ENCODE assay signal across 8 cellular contexts in genomic region chr10:44935201-44935960, GRCh38. TPM values are rescaled to one million over a fixed set of nuclear protein-coding genes. Genes with fewer than 3 reads are reported as not detected.
DNase-seq lines count a peak whose midpoint lies in the region; ATAC-seq, FAIRE-seq and TF ChIP-seq lines count a peak whose summit lies in the region.

No MANE protein-coding gene starts in this region.

- H3K27me3 Mint-ChIP-seq in activated T-cell treated with anti-CD3 and anti-CD28 coated beads, Interleukin-2, amount 50 U/mL, for 72 hours (ENCODE audit: low read depth): no peaks in the 10 kb centered on the region

- no peak for TF ChIP-seq CTCF in coronary artery (IDR thresholded peaks at IDR 0.05)
- peak; percentile 50 for TF ChIP-seq CTCF in HepG2 (CRISPR knock-in tag; IDR thresholded peaks at IDR 0.05)

- no peaks in the 10 kb centered on the region for H3K36me3 Mint-ChIP-seq in activated T-cell treated with anti-CD3 and anti-CD28 coated beads, Interleukin-2, amount 50 U/mL, for 72 hours (ENCODE audit: insufficient read depth in 2 of 2)

- WGBS in HepG2 (ENCODE audit: low lambda C conversion rate): 45% methylated on average over 7 of the region's 9 CpGs

- H3K9me3 Mint-ChIP-seq in activated T-cell treated with anti-CD3 and anti-CD28 coated beads, Interleukin-2, amount 50 U/mL, for 72 hours: peaks cover 0 to 1% of the 10 kb centered on the region in 2 donors

- peak overlapping the region; percentile 25; the same call in 1 of the 2 replicates for H3K9ac ChIP-seq in HepG2 (ENCODE audit: insufficient read depth, low read depth, low read length)
- no peak overlapping the region for H3K9ac ChIP-seq in Karpas-422 (ENCODE audit: low read length)

- POLR2A ChIA-PET in HepG2 (lab: Yijun Ruan, JAX): interaction anchor here (0.7 to 7.1 kb wide), 8 partner anchors 9 to 60 kb away, joined by 3 to 215 read pairs (median 6); partner anchors contain the start of genes DEPP1 and RASSF4

- H3K4me1 ChIP-seq in HepG2 (ENCODE audit: insufficient read depth, low read length) (peaks cover 88% of the 10 kb centered on the region), Karpas-422 (ENCODE audit: low read length) (peaks cover 20% of the 10 kb centered on the region)

- in situ Hi-C loops in HepG2 (cut with HindIII; ENCODE audit: extremely low pct_ligation_motif_present, low pct_unique_long_range_greater_than_20kb): no loop called here

- ATAC-seq in HepG2 (peak; percentile 84), GM18868 (IDR thresholded peaks at IDR 0.05; ENCODE audit: unreplicated experiment) (no peak)
- ATAC-seq in activated T-cell treated with anti-CD3 and anti-CD28 coated beads, Interleukin-2, amount 50 U/mL, for 72 hours (replicated peaks in 1 of 2): no peak

- H3K36me3 ChIP-seq in HepG2 (replicated peaks in 1 of 2; ENCODE audit: control insufficient read depth in 1 of 2, insufficient read depth in 2 of 2, low read length in 2 of 2) (no peaks in the 10 kb centered on the region), Karpas-422 (ENCODE audit: insufficient read depth, low read length) (no peaks in the 10 kb centered on the region)

- H3K9me2 ChIP-seq in Karpas-422 (replicated peaks; ENCODE audit: insufficient read depth, low read length): no peaks in the 10 kb centered on the region

- TF ChIP-seq EP300 in HepG2 (IDR thresholded peaks at IDR 0.05; ENCODE audit: low read depth in 2 of 2, low read length in 2 of 2): peak in 1 of 2 experiments; percentile 61; a peak in 1 of 4 replicates
- 0 out of 2 replicates have a peak, but pooled peaks have one; percentile 40 for TF ChIP-seq EP300 in HepG2 (CRISPR knock-in tag; IDR thresholded peaks at IDR 0.05; ENCODE audit: borderline replicate concordance)

- peak; percentile 97 for FAIRE-seq in HepG2 (lab: Jason Lieb, UNC)

- DNase-seq in LHCN-M2 (ENCODE audit: low read depth): peak; percentile 74
- peak; percentile 81 for DNase-seq in coronary artery (ENCODE audit: low spot score)
- peak; percentile 94 for DNase-seq in HepG2 (ENCODE audit: low spot score)
- DNase-seq in superior temporal gyrus (ENCODE audit: extremely low spot score): peak; percentile 81
- no peak for DNase-seq in GM19238 (ENCODE audit: insufficient read length, low spot score)
- no peak for DNase-seq in Karpas-422
- DNase-seq in activated T-cell treated with anti-CD3 and anti-CD28 coated beads, Interleukin-2, amount 50 U/mL, for 72 hours: no peak

- H3K4me3 ChIP-seq in coronary artery: no peak overlapping the region
- H3K4me3 ChIP-seq in HepG2 (replicated peaks in 1 of 3; ENCODE audit: insufficient read depth in 1 of 3, low read depth in 2 of 3, low read length in 3 of 3): peak overlapping the region in 1 of 3 experiments; percentile 4; a peak in 1 of 6 replicates
- no peak overlapping the region for H3K4me3 ChIP-seq in Karpas-422 (ENCODE audit: low read length)

- no peak overlapping the region for H3K27ac Mint-ChIP-seq in activated T-cell treated with anti-CD3 and anti-CD28 coated beads, Interleukin-2, amount 50 U/mL, for 72 hours

- H4K20me1 ChIP-seq in HepG2 (ENCODE audit: insufficient read depth, low read length) (no peaks in the 10 kb centered on the region), Karpas-422 (ENCODE audit: insufficient read depth, low read depth, low read length) (no peaks in the 10 kb centered on the region)

- no peak; the same call in 1 of the 2 replicates for TF ChIP-seq RAD21 in HepG2 (CRISPR knock-in tag; IDR thresholded peaks at IDR 0.05)

- peaks cover 6% of the 10 kb centered on the region for H3K4me1 Mint-ChIP-seq in activated T-cell treated with anti-CD3 and anti-CD28 coated beads, Interleukin-2, amount 50 U/mL, for 72 hours (ENCODE audit: low read depth)

- TF ChIP-seq POLR2A in HepG2 (IDR thresholded peaks at IDR 0.05; ENCODE audit: insufficient read depth in 1 of 2, low read depth in 2 of 2, low read length in 2 of 2): no peak; a peak in 1 of 4 replicates

- CTCF ChIA-PET in HepG2 (lab: Yijun Ruan, JAX; ENCODE audit: low intra/inter-chr PET ratio, low total read pairs): interaction anchor here (0.9 to 1.0 kb wide), 2 partner anchors 29 to 40 kb away, joined by 3 to 8 read pairs; no protein-coding TSS in a partner anchor

- H3K27ac ChIP-seq in coronary artery (peak overlapping the region; percentile 58 to 81), HepG2 (ENCODE audit: extremely low read length, insufficient read depth, low read length) (peak overlapping the region; percentile 51), Karpas-422 (ENCODE audit: low read length) (no peak overlapping the region)

- H3K4me2 ChIP-seq in HepG2 (ENCODE audit: low read depth, low read length): peak overlapping the region; percentile 33; the same call in 1 of the 2 replicates
- H3K4me2 ChIP-seq in Karpas-422 (ENCODE audit: low read depth, low read length, poor library complexity, severe bottlenecking): no peak overlapping the region

- H3K79me2 ChIP-seq in HepG2 (ENCODE audit: insufficient read depth, low read length): no peaks in the 10 kb centered on the region
- no peaks in the 10 kb centered on the region for H3K79me2 ChIP-seq in Karpas-422 (ENCODE audit: low read length)

- H3K9me3 ChIP-seq in HepG2 (ENCODE audit: low read length): no peaks in the 10 kb centered on the region
- no peaks in the 10 kb centered on the region for H3K9me3 ChIP-seq in Karpas-422 (ENCODE audit: low read length)

- no peak overlapping the region for H3K4me3 Mint-ChIP-seq in activated T-cell treated with anti-CD3 and anti-CD28 coated beads, Interleukin-2, amount 50 U/mL, for 72 hours

- intact Hi-C loops in HepG2 (cut with micrococcal nuclease; ENCODE audit: unreplicated experiment): loop anchor here (1.0 kb wide), 2 partner anchors 24 to 29 kb away; partner anchors contain the start of gene RASSF4

- H3K27me3 ChIP-seq in HepG2 (ENCODE audit: control insufficient read depth in 1 of 2, insufficient read depth in 2 of 2, low read length in 2 of 2) (no peaks in the 10 kb centered on the region), Karpas-422 (ENCODE audit: low read length) (no peaks in the 10 kb centered on the region)

- no peak overlapping the region for H2AFZ ChIP-seq in HepG2 (ENCODE audit: low read length)
- no peak overlapping the region for H2AFZ ChIP-seq in Karpas-422 (ENCODE audit: low read length)

- no TSS peak for BruUV-seq in HepG2 (replicated peaks; lab: Mats Ljungman, UMichigan)

RNA-seq across cellular contexts. Expression of gene RASSF4, which starts 24.2 kb away (rescaled TPM):
- 16.9 and 29.5 TPM in 2 replicates for total RNA-seq in LHCN-M2 (2014; rRNA removed)
- 14.2 TPM for polyA plus RNA-seq in LHCN-M2 (2012)
- total RNA-seq in HepG2 (2016; rRNA removed; fragmentation: Illumina TruSeq; extraction: Trizol): 49.9 and 51.7 TPM in 2 replicates
- 22.4 and 22.8 TPM in 2 replicates for total RNA-seq in HepG2 (2016; cell fraction: cytosol; rRNA removed; fragmentation: Illumina TruSeq; extraction: Trizol; ENCODE audit: low read depth)
- 49.9 and 50.1 TPM in 2 replicates for total RNA-seq in HepG2 (2016; cell fraction: insoluble cytoplasmic fraction; rRNA removed; fragmentation: Illumina TruSeq; extraction: Trizol)
- 39.2 and 45.6 TPM in 2 replicates for total RNA-seq in HepG2 (2016; cell fraction: membrane; rRNA removed; fragmentation: Illumina TruSeq; extraction: Trizol)
- 52.1 and 54.6 TPM in 2 replicates for total RNA-seq in HepG2 (2016; cell fraction: nucleus; rRNA removed; fragmentation: Illumina TruSeq; extraction: Trizol)
- 34.0 and 39.7 TPM in 2 replicates for polyA plus RNA-seq in HepG2 (2011; rRNA removed)
- polyA plus RNA-seq in HepG2 (2011; cell fraction: cytosol; rRNA removed): 20.4 and 25.8 TPM in 2 replicates
- 140 TPM in 2 replicates for polyA plus RNA-seq in HepG2 (2011; cell fraction: nucleus; rRNA removed)
- 25.0 and 26.7 TPM in 2 replicates for polyA plus RNA-seq in HepG2 (2012)
- polyA plus RNA-seq in HepG2 (2016; cell fraction: cytosol; fragmentation: Illumina TruSeq; extraction: Trizol; ENCODE audit: low read depth): 18.5 and 22.5 TPM in 2 replicates
- 53.5 and 57.9 TPM in 2 replicates for polyA plus RNA-seq in HepG2 (2016; cell fraction: insoluble cytoplasmic fraction; fragmentation: Illumina TruSeq; extraction: Trizol; ENCODE audit: low read depth)
- polyA plus RNA-seq in HepG2 (2016; cell fraction: membrane; fragmentation: Illumina TruSeq; extraction: Trizol; ENCODE audit: low read depth): 31.2 and 31.3 TPM in 2 replicates
- 84.5 and 98.6 TPM in 2 replicates for polyA plus RNA-seq in HepG2 (2016; cell fraction: nucleus; fragmentation: Illumina TruSeq; extraction: Trizol; ENCODE audit: insufficient read depth, low read depth)
- 0.12 and 67.0 TPM in 2 replicates for polyA minus RNA-seq in HepG2 (2011; rRNA and poly(A)+ RNA removed; ENCODE audit: low replicate concordance)
- polyA minus RNA-seq in HepG2 (2011; cell fraction: cytosol; rRNA and poly(A)+ RNA removed): 13.4 and 16.0 TPM in 2 replicates
- polyA minus RNA-seq in HepG2 (2011; cell fraction: nucleus; rRNA and poly(A)+ RNA removed): 74.3 and 88.9 TPM in 2 replicates
- 3.6 and 7.1 TPM in 2 replicates for total RNA-seq in Karpas-422 (2014; rRNA removed; shearing (Covaris generic); ENCODE audit: low replicate concordance)
- 1 to 10 TPM; 2.6 to 2.8 TPM for total RNA-seq in activated T-cell treated with anti-CD3 and anti-CD28 coated beads, Interleukin-2, amount 50 U/mL, for 72 hours

RNA-seq across cellular contexts. Expression of gene TMEM72, which starts 24.2 kb away (rescaled TPM):
- total RNA-seq in LHCN-M2 (2014; rRNA removed) (not detected in 2 replicates), HepG2 (2016; rRNA removed; fragmentation: Illumina TruSeq; extraction: Trizol) (0.04 TPM in 1 of 2 replicates, not detected in the other)
- polyA plus RNA-seq in LHCN-M2 (2012): not detected
- 0.09 TPM in 1 of 2 replicates, not detected in the other for total RNA-seq in HepG2 (2016; cell fraction: cytosol; rRNA removed; fragmentation: Illumina TruSeq; extraction: Trizol; ENCODE audit: low read depth)
- 0.04 TPM in 1 of 2 replicates, not detected in the other for total RNA-seq in HepG2 (2016; cell fraction: insoluble cytoplasmic fraction; rRNA removed; fragmentation: Illumina TruSeq; extraction: Trizol)
- 0.12 TPM in 1 of 2 replicates, not detected in the other for total RNA-seq in HepG2 (2016; cell fraction: membrane; rRNA removed; fragmentation: Illumina TruSeq; extraction: Trizol)
- 0.16 and 0.19 TPM in 2 replicates for total RNA-seq in HepG2 (2016; cell fraction: nucleus; rRNA removed; fragmentation: Illumina TruSeq; extraction: Trizol)
- not detected in 2 replicates for polyA plus RNA-seq in HepG2 (2011; rRNA removed)
- polyA plus RNA-seq in HepG2 (2011; cell fraction: cytosol; rRNA removed): not detected in 2 replicates
- not detected in 2 replicates for polyA plus RNA-seq in HepG2 (2011; cell fraction: nucleus; rRNA removed)
- not detected in 2 replicates for polyA plus RNA-seq in HepG2 (2012)
- polyA plus RNA-seq in HepG2 (2016; cell fraction: cytosol; fragmentation: Illumina TruSeq; extraction: Trizol; ENCODE audit: low read depth): not detected in 2 replicates
- polyA plus RNA-seq in HepG2 (2016; cell fraction: insoluble cytoplasmic fraction; fragmentation: Illumina TruSeq; extraction: Trizol; ENCODE audit: low read depth): not detected in 2 replicates
- polyA plus RNA-seq in HepG2 (2016; cell fraction: membrane; fragmentation: Illumina TruSeq; extraction: Trizol; ENCODE audit: low read depth): not detected in 2 replicates
- not detected in 2 replicates for polyA plus RNA-seq in HepG2 (2016; cell fraction: nucleus; fragmentation: Illumina TruSeq; extraction: Trizol; ENCODE audit: insufficient read depth, low read depth)
- polyA minus RNA-seq in HepG2 (2011; rRNA and poly(A)+ RNA removed; ENCODE audit: low replicate concordance): not detected in 2 replicates
- not detected in 2 replicates for polyA minus RNA-seq in HepG2 (2011; cell fraction: cytosol; rRNA and poly(A)+ RNA removed)
- polyA minus RNA-seq in HepG2 (2011; cell fraction: nucleus; rRNA and poly(A)+ RNA removed): 0.13 and 0.25 TPM in 2 replicates
- total RNA-seq in Karpas-422 (2014; rRNA removed; shearing (Covaris generic); ENCODE audit: low replicate concordance): not detected in 2 replicates
- not detected for total RNA-seq in activated T-cell treated with anti-CD3 and anti-CD28 coated beads, Interleukin-2, amount 50 U/mL, for 72 hours

RNA-seq across cellular contexts. Expression of gene DEPP1, which starts 43.2 kb away (rescaled TPM):
- total RNA-seq in LHCN-M2 (2014; rRNA removed) (4.6 and 10.0 TPM in 2 replicates), HepG2 (2016; rRNA removed; fragmentation: Illumina TruSeq; extraction: Trizol) (11.2 and 14.8 TPM in 2 replicates)
- 11.8 TPM for polyA plus RNA-seq in LHCN-M2 (2012)
- 3.0 and 5.0 TPM in 2 replicates for total RNA-seq in HepG2 (2016; cell fraction: cytosol; rRNA removed; fragmentation: Illumina TruSeq; extraction: Trizol; ENCODE audit: low read depth)
- 9.0 and 15.3 TPM in 2 replicates for total RNA-seq in HepG2 (2016; cell fraction: insoluble cytoplasmic fraction; rRNA removed; fragmentation: Illumina TruSeq; extraction: Trizol)
- total RNA-seq in HepG2 (2016; cell fraction: membrane; rRNA removed; fragmentation: Illumina TruSeq; extraction: Trizol): 9.0 and 9.3 TPM in 2 replicates
- 15.1 and 16.0 TPM in 2 replicates for total RNA-seq in HepG2 (2016; cell fraction: nucleus; rRNA removed; fragmentation: Illumina TruSeq; extraction: Trizol)
- polyA plus RNA-seq in HepG2 (2011; rRNA removed): 270 and 338 TPM in 2 replicates
- polyA plus RNA-seq in HepG2 (2011; cell fraction: cytosol; rRNA removed): 261 and 317 TPM in 2 replicates
- polyA plus RNA-seq in HepG2 (2011; cell fraction: nucleus; rRNA removed): 103 and 135 TPM in 2 replicates
- 132 and 232 TPM in 2 replicates for polyA plus RNA-seq in HepG2 (2012)
- 2.0 and 2.5 TPM in 2 replicates for polyA plus RNA-seq in HepG2 (2016; cell fraction: cytosol; fragmentation: Illumina TruSeq; extraction: Trizol; ENCODE audit: low read depth)
- polyA plus RNA-seq in HepG2 (2016; cell fraction: insoluble cytoplasmic fraction; fragmentation: Illumina TruSeq; extraction: Trizol; ENCODE audit: low read depth): 9.3 and 11.2 TPM in 2 replicates
- 3.6 and 5.2 TPM in 2 replicates for polyA plus RNA-seq in HepG2 (2016; cell fraction: membrane; fragmentation: Illumina TruSeq; extraction: Trizol; ENCODE audit: low read depth)
- 13.4 and 15.5 TPM in 2 replicates for polyA plus RNA-seq in HepG2 (2016; cell fraction: nucleus; fragmentation: Illumina TruSeq; extraction: Trizol; ENCODE audit: insufficient read depth, low read depth)
- 1.8 and 739 TPM in 2 replicates for polyA minus RNA-seq in HepG2 (2011; rRNA and poly(A)+ RNA removed; ENCODE audit: low replicate concordance)
- polyA minus RNA-seq in HepG2 (2011; cell fraction: cytosol; rRNA and poly(A)+ RNA removed): 249 and 254 TPM in 2 replicates
- 107 and 142 TPM in 2 replicates for polyA minus RNA-seq in HepG2 (2011; cell fraction: nucleus; rRNA and poly(A)+ RNA removed)
- not detected in 2 replicates for total RNA-seq in Karpas-422 (2014; rRNA removed; shearing (Covaris generic); ENCODE audit: low replicate concordance)
- 1 to 10 TPM in 1 of 2 donors, under 1 TPM in 1; 0.23 to 1.4 TPM for total RNA-seq in activated T-cell treated with anti-CD3 and anti-CD28 coated beads, Interleukin-2, amount 50 U/mL, for 72 hours

Comparison
In these comparisons a context has a peak if more than half of its experiments do, and no peak if none do; other contexts are left out.
1. DNase-seq: peak in LHCN-M2 (single experiment), coronary artery (single experiment), HepG2 (single experiment) and superior temporal gyrus (single experiment); none in GM19238 (single experiment), Karpas-422 (single experiment) and activated T-cell treated with anti-CD3 and anti-CD28 coated beads, Interleukin-2, amount 50 U/mL, for 72 hours (0 of 2).